Comparison of ENCODE assay signal across 29 cellular contexts in the genomic region with DNA sequence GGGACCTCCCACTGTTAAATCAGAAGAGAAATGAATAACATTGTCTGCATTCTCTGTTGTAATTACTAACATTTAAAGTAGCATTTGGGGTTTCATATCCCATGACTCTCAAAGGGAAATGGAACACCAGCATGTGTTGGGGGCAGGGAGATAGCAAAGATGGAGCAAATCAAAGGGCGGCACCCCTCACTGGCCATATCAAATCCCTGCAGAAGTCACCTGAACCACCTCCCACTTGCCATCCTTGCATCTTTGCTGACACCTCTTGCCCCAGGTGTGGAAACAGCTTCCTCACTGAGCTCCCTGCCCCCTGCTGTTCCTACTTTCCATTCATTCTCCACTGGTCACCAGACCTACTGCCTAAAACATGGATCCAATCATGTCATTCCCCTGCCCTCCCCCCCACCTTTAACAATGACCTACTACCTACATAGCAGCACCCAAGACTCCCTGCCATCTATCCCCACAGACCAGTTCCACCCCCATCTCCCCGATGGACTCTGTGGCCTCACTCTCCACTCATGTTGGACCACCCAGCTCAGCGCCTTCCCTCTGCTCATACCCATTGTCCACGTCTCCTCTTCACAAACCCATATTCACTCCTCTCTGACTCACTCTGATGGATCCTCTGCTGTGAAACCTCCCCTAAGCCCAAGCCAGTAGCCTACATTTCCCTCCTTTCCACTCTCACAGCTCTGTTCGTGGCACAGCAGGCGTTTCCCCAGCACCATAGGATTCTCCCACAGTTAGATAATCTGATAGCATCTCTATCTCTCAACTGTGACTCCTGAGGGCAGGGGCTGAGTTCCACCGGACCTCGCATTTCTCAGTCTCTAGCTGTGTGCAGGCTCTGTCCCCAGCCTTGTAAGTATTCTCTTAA. TPM values are rescaled to one million over a fixed set of nuclear protein-coding genes. Genes with fewer than 3 reads are reported as not detected.
"Had no signal": no experiment of that assay in that cellular context is flagged by ENCODE, and none has a peak within 500 bp of the region (broad histone marks: within the 10 kb centered on the region; RNA-seq: fewer than 3 reads in every experiment).

No MANE protein-coding gene starts in this region.

- H3K4me1 ChIP-seq: ascending aorta, colonic mucosa, foreskin keratinocyte, lower lobe of right lung, right lobe of liver, uterus had no signal

- H3K36me3 ChIP-seq: ascending aorta, cardiac muscle cell, colonic mucosa, heart left ventricle, lower lobe of right lung, right lobe of liver, thoracic aorta, uterus had no signal

- H3K9me3 ChIP-seq: ascending aorta, colonic mucosa, heart left ventricle, lower lobe of right lung, right lobe of liver, thoracic aorta, uterus had no signal

- H3K4me3 ChIP-seq: ascending aorta, cardiac muscle cell, colonic mucosa, heart left ventricle, lower lobe of right lung, right lobe of liver, thoracic aorta, uterus had no signal

- H3K4me3 Mint-ChIP-seq: activated B cell treated with CpG ODN at 0.5 μM for 24 hours; activated CD8-positive, alpha-beta memory T cell treated with anti-CD3 and anti-CD28 coated beads, Interleukin-2, amount 10 ng/mL, durations not matched to agents 7 days and 5 days; activated CD8-positive, alpha-beta T cell treated with anti-CD3 and anti-CD28 coated beads, Interleukin-2, amount 10 ng/mL, durations not matched to agents 7 days and 5 days; activated naive CD8-positive, alpha-beta T cell treated with anti-CD3 and anti-CD28 coated beads, Interleukin-2, amount 10 ng/mL, durations not matched to agents 7 days and 5 days; brain; natural killer cell; stimulated activated naive CD8-positive, alpha-beta T cell treated with anti-CD3 and anti-CD28 coated beads, Interleukin-15, Interleukin-2, amounts not matched to agents 100 ng/mL and 50 ng/mL, for 24 hours had no signal

- H3K9me3 Mint-ChIP-seq: activated B cell treated with CpG ODN at 0.5 μM for 24 hours; activated naive CD8-positive, alpha-beta T cell treated with anti-CD3 and anti-CD28 coated beads, Interleukin-2, amount 10 ng/mL, durations not matched to agents 7 days and 5 days; natural killer cell; stimulated activated naive CD8-positive, alpha-beta T cell treated with anti-CD3 and anti-CD28 coated beads, Interleukin-15, Interleukin-2, amounts not matched to agents 100 ng/mL and 50 ng/mL, for 24 hours had no signal

- H3K36me3 Mint-ChIP-seq: activated CD8-positive, alpha-beta memory T cell treated with anti-CD3 and anti-CD28 coated beads, Interleukin-2, amount 10 ng/mL, durations not matched to agents 7 days and 5 days; activated naive CD8-positive, alpha-beta T cell treated with anti-CD3 and anti-CD28 coated beads, Interleukin-2, amount 10 ng/mL, durations not matched to agents 7 days and 5 days; natural killer cell had no signal

- H3K27me3 ChIP-seq: ascending aorta, colonic mucosa, dorsolateral prefrontal cortex, heart left ventricle, right lobe of liver, uterus had no signal

- H3K27ac Mint-ChIP-seq: activated B cell treated with CpG ODN at 0.5 μM for 24 hours; activated CD8-positive, alpha-beta memory T cell treated with anti-CD3 and anti-CD28 coated beads, Interleukin-2, amount 10 ng/mL, durations not matched to agents 7 days and 5 days; activated CD8-positive, alpha-beta T cell treated with anti-CD3 and anti-CD28 coated beads, Interleukin-2, amount 10 ng/mL, durations not matched to agents 7 days and 5 days; activated naive CD8-positive, alpha-beta T cell treated with anti-CD3 and anti-CD28 coated beads, Interleukin-2, amount 10 ng/mL, durations not matched to agents 7 days and 5 days; natural killer cell; stimulated activated naive CD8-positive, alpha-beta T cell treated with anti-CD3 and anti-CD28 coated beads, Interleukin-15, Interleukin-2, amounts not matched to agents 100 ng/mL and 50 ng/mL, for 24 hours had no signal

- H3K27ac ChIP-seq: ascending aorta, cardiac muscle cell, colonic mucosa, dorsolateral prefrontal cortex, foreskin keratinocyte, heart left ventricle, lower lobe of right lung, right lobe of liver, thoracic aorta, uterus had no signal

- H3K4me1 Mint-ChIP-seq: activated CD8-positive, alpha-beta memory T cell treated with anti-CD3 and anti-CD28 coated beads, Interleukin-2, amount 10 ng/mL, durations not matched to agents 7 days and 5 days; activated naive CD8-positive, alpha-beta T cell treated with anti-CD3 and anti-CD28 coated beads, Interleukin-2, amount 10 ng/mL, durations not matched to agents 7 days and 5 days; brain; natural killer cell had no signal

- H3K27me3 Mint-ChIP-seq: activated B cell treated with CpG ODN at 0.5 μM for 24 hours; brain; stimulated activated naive CD8-positive, alpha-beta T cell treated with anti-CD3 and anti-CD28 coated beads, Interleukin-15, Interleukin-2, amounts not matched to agents 100 ng/mL and 50 ng/mL, for 24 hours had no signal

- DNase-seq: activated B cell treated with CpG ODN at 0.5 μM for 24 hours; activated CD8-positive, alpha-beta memory T cell treated with anti-CD3 and anti-CD28 coated beads, Interleukin-2, amount 10 ng/mL, durations not matched to agents 7 days and 5 days; activated CD8-positive, alpha-beta T cell treated with anti-CD3 and anti-CD28 coated beads, Interleukin-2, amount 10 ng/mL, durations not matched to agents 7 days and 5 days; activated effector memory CD4-positive, alpha-beta T cell treated with Interleukin-2 at 50 U/mL for 16 hours; activated naive CD4-positive, alpha-beta T cell treated with Interleukin-2 at 50 U/mL for 16 hours; activated naive CD8-positive, alpha-beta T cell treated with anti-CD3 and anti-CD28 coated beads, Interleukin-2, amount 10 ng/mL, durations not matched to agents 7 days and 5 days; cerebellar nuclear complex; colonic mucosa; dorsolateral prefrontal cortex; effector memory CD4-positive, alpha-beta T cell; foreskin keratinocyte; heart left ventricle; hypothalamus; kidney glomerular epithelial cell; lower lobe of right lung; mesenchymal stem cell; natural killer cell; right lobe of liver; stimulated activated CD4-positive, alpha-beta T cell treated with anti-CD3 and anti-CD28 coated beads, Interleukin-2, amount 100 ng/mL, for 48 hours; T1000; trophoblast cell; uterus had no signal

RNA-seq across cellular contexts. Expression of a gene that starts 55.9 kb away (rescaled TPM):
- total RNA-seq: activated B cell treated with CpG ODN at 0.5 μM for 24 hours; activated CD8-positive, alpha-beta memory T cell treated with anti-CD3 and anti-CD28 coated beads, Interleukin-2, amount 10 ng/mL, durations not matched to agents 7 days and 5 days; activated CD8-positive, alpha-beta T cell treated with anti-CD3 and anti-CD28 coated beads, Interleukin-2, amount 10 ng/mL, durations not matched to agents 7 days and 5 days; activated naive CD8-positive, alpha-beta T cell treated with anti-CD3 and anti-CD28 coated beads, Interleukin-2, amount 10 ng/mL, durations not matched to agents 7 days and 5 days; ascending aorta; cardiac muscle cell; foreskin keratinocyte; renal cortical epithelial cell; T-helper 1 cell treated with Interleukin-12 subunit alpha and Interleukin-12 subunit beta and Interleukin-4 antibody, amounts not matched to agents 30 ng/mL and 1 ng/mL, for 36 hours; uterus had no signal
- polyA plus RNA-seq: cardiac muscle cell, foreskin keratinocyte had no signal
